1 cellular context compared by ENCODE assay signal in genomic region chr3:110311526-110311925, GRCh38.
TF ChIP-seq lines count a peak whose summit lies in the region.

No MANE protein-coding gene starts in this region.

TF ChIP-seq in HCT116, 20 proteins besides CTCF, POLR2A, EP300 and RAD21 (continued from another document):
- TF ChIP-seq, protein P1, sequence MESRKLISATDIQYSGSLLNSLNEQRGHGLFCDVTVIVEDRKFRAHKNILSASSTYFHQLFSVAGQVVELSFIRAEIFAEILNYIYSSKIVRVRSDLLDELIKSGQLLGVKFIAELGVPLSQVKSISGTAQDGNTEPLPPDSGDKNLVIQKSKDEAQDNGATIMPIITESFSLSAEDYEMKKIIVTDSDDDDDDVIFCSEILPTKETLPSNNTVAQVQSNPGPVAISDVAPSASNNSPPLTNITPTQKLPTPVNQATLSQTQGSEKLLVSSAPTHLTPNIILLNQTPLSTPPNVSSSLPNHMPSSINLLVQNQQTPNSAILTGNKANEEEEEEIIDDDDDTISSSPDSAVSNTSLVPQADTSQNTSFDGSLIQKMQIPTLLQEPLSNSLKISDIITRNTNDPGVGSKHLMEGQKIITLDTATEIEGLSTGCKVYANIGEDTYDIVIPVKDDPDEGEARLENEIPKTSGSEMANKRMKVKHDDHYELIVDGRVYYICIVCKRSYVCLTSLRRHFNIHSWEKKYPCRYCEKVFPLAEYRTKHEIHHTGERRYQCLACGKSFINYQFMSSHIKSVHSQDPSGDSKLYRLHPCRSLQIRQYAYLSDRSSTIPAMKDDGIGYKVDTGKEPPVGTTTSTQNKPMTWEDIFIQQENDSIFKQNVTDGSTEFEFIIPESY (IDR thresholded peaks at IDR 0.05; ENCODE audit: extremely low read depth, insufficient replicate concordance, low read length): no peak
- no peak for TF ChIP-seq TCF7L2 (IDR thresholded peaks at IDR 0.05; ENCODE audit: borderline replicate concordance, extremely low read depth, insufficient read depth, insufficient read length)
- no peak for TF ChIP-seq ELF1 (IDR thresholded peaks at IDR 0.05; ENCODE audit: borderline replicate concordance, low read depth)
- TF ChIP-seq ZFX (IDR thresholded peaks at IDR 0.05): no peak
- TF ChIP-seq SP1 (IDR thresholded peaks at IDR 0.05; ENCODE audit: low read depth): no peak
- no peak for TF ChIP-seq CEBPB (IDR thresholded peaks at IDR 0.05; ENCODE audit: low read depth)
- no peak for TF ChIP-seq EZH2phosphoT487 (IDR thresholded peaks at IDR 0.05; ENCODE audit: borderline replicate concordance)
